ENCODE assay signal across 1 cellular context in genomic region chr18:71321319-71321718, GRCh38.
A peak's percentile ranks its signal among the peaks of the same experiment; 100 is the strongest.
TF ChIP-seq lines count a peak whose summit lies in the region.

No MANE protein-coding gene starts in this region.

TF ChIP-seq in endothelial cell of umbilical vein, 7 proteins besides CTCF, POLR2A, EP300 and RAD21:
- TF ChIP-seq POLR2AphosphoS5 (IDR thresholded peaks at IDR 0.05; ENCODE audit: insufficient read depth, low read depth, low read length) (no peak), MAX (IDR thresholded peaks at IDR 0.05; ENCODE audit: insufficient read depth, insufficient read length) (no peak), MYC (IDR thresholded peaks at IDR 0.05; ENCODE audit: low read depth, low read length) (no peak), GATA2 (IDR thresholded peaks at IDR 0.05; ENCODE audit: insufficient read depth, insufficient read length, low read depth, low read length) (peak; percentile 16)
